In the genomic region with DNA sequence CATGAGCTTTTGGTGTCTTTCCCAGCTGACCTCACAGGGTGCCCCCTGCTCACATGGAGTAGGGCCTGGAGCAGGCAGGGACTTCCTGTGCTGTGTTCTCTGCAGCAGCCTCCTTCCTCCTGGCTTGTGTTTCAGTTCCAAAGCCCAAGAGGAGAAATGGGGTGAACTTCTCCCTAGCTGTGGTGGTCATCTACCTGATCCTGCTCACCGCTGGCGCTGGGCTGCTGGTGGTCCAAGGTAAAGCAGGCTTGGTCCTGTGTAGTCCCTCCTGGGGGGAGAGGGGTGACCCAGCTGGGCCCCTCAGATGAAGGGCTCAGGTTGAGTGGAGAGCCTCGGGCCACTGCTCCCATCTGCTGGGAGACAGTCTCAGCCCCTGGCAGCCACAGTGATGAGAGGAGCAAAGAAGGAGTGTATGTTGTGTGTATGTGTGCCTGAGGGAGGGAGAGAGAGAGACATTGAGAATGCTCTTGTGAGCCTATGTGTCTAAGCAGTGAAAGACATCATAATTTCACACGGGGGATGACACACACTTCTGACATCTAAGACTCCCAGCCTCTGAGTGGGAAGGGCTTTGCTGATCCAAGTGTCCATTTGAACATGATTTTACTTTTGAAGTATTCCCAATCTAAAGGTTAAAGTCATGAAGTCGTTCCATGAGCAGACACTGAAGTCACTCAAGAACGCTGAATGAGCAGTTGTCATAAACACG, we compare ENCODE assay signal across 20 cellular contexts. TPM values are rescaled to one million over a fixed set of nuclear protein-coding genes. Genes with fewer than 3 reads are reported as not detected.
"Had no signal": no experiment of that assay in that cellular context is flagged by ENCODE, and none has a peak within 500 bp of the region (broad histone marks: within the 10 kb centered on the region; RNA-seq: fewer than 3 reads in every experiment).

No MANE protein-coding gene starts in this region.

- H3K9me3 Mint-ChIP-seq: activated CD4-positive, alpha-beta memory T cell treated with anti-CD3 and anti-CD28 coated beads, Interleukin-2, amount 10 ng/mL, durations not matched to agents 7 days and 5 days; activated naive CD8-positive, alpha-beta T cell treated with anti-CD3 and anti-CD28 coated beads, Interleukin-2, amount 50 U/mL, for 24 hours; nephron; stimulated activated naive CD8-positive, alpha-beta T cell treated with anti-CD3 and anti-CD28 coated beads, Interleukin-15, amount 100 ng/mL, for 72 hours had no signal

- H3K4me1 Mint-ChIP-seq: activated CD4-positive, alpha-beta memory T cell treated with anti-CD3 and anti-CD28 coated beads, Interleukin-2, amount 10 ng/mL, durations not matched to agents 7 days and 5 days; activated naive CD8-positive, alpha-beta T cell treated with anti-CD3 and anti-CD28 coated beads, Interleukin-2, amount 50 U/mL, for 24 hours; immature natural killer cell; nephron; stimulated activated naive CD8-positive, alpha-beta T cell treated with anti-CD3 and anti-CD28 coated beads, Interleukin-15, amount 100 ng/mL, for 72 hours had no signal

- ATAC-seq: activated CD4-positive, CD25-positive, alpha-beta regulatory T cell treated with anti-CD3 and anti-CD28 coated beads, Interleukin-2, amount 50 U/mL, for 24 hours; activated naive CD8-positive, alpha-beta T cell treated with anti-CD3 and anti-CD28 coated beads, Interleukin-2, amount 50 U/mL, for 24 hours; stimulated activated naive CD8-positive, alpha-beta T cell treated with anti-CD3 and anti-CD28 coated beads, Interleukin-15, amount 100 ng/mL, for 72 hours had no signal

- H3K27ac Mint-ChIP-seq: activated CD4-positive, alpha-beta memory T cell treated with anti-CD3 and anti-CD28 coated beads, Interleukin-2, amount 10 ng/mL, durations not matched to agents 7 days and 5 days; activated naive CD8-positive, alpha-beta T cell treated with anti-CD3 and anti-CD28 coated beads, Interleukin-2, amount 50 U/mL, for 24 hours; immature natural killer cell; nephron; stimulated activated naive CD8-positive, alpha-beta T cell treated with anti-CD3 and anti-CD28 coated beads, Interleukin-15, amount 100 ng/mL, for 72 hours had no signal

- H3K36me3 Mint-ChIP-seq: immature natural killer cell had no signal

- H3K4me3 Mint-ChIP-seq: activated CD4-positive, alpha-beta memory T cell treated with anti-CD3 and anti-CD28 coated beads, Interleukin-2, amount 10 ng/mL, durations not matched to agents 7 days and 5 days; activated naive CD8-positive, alpha-beta T cell treated with anti-CD3 and anti-CD28 coated beads, Interleukin-2, amount 50 U/mL, for 24 hours; immature natural killer cell; nephron; stimulated activated naive CD8-positive, alpha-beta T cell treated with anti-CD3 and anti-CD28 coated beads, Interleukin-15, amount 100 ng/mL, for 72 hours had no signal

- H3K27me3 Mint-ChIP-seq: activated CD4-positive, alpha-beta memory T cell treated with anti-CD3 and anti-CD28 coated beads, Interleukin-2, amount 10 ng/mL, durations not matched to agents 7 days and 5 days had no signal

- DNase-seq: activated CD4-positive, alpha-beta memory T cell treated with anti-CD3 and anti-CD28 coated beads, Interleukin-2, amount 10 ng/mL, durations not matched to agents 7 days and 5 days; activated CD8-positive, alpha-beta memory T cell treated with anti-CD3 and anti-CD28 coated beads, Interleukin-2, amount 50 U/mL, for 48 hours; activated naive CD4-positive, alpha-beta T cell; activated naive CD8-positive, alpha-beta T cell treated with anti-CD3 and anti-CD28 coated beads, Interleukin-2, amount 50 U/mL, for 24 hours; hypothalamus; immature natural killer cell; mesenchymal stem cell; ovary; retina; SIG-M5; stimulated activated CD4-positive, alpha-beta T cell treated with anti-CD3 and anti-CD28 coated beads, Interleukin-15, amount 100 ng/mL, for 24 hours; stimulated activated CD4-positive, alpha-beta T cell treated with anti-CD3 and anti-CD28 coated beads, Interleukin-4, amount 100 ng/mL, for 24 hours; stimulated activated naive CD8-positive, alpha-beta T cell treated with anti-CD3 and anti-CD28 coated beads, Interleukin-15, amount 100 ng/mL, for 72 hours; T-helper 2 cell had no signal

- H3K4me3 ChIP-seq: cardiac muscle cell, ovary, thoracic aorta had no signal

RNA-seq across cellular contexts. Expression of gene MARCO, which starts 27.2 kb away (rescaled TPM):
- total RNA-seq: activated CD4-positive, alpha-beta memory T cell treated with anti-CD3 and anti-CD28 coated beads, Interleukin-2, amount 10 ng/mL, durations not matched to agents 7 days and 5 days; astrocyte; cardiac muscle cell; glomerular endothelial cell had no signal
